In genomic region chr15:74489518-74490338, GRCh38 we compare ENCODE assay signal across 8 cellular contexts. TPM values are rescaled to one million over a fixed set of nuclear protein-coding genes. Genes with fewer than 3 reads are reported as not detected.
DNase-seq lines count a peak whose midpoint lies in the region; ATAC-seq and TF ChIP-seq lines count a peak whose summit lies in the region.

No MANE protein-coding gene starts in this region.

- H3K9ac ChIP-seq in IMR-90 (ENCODE audit: low read depth, low read length) = no peak overlapping the region

- H3K18ac ChIP-seq in IMR-90 (ENCODE audit: low read depth, low read length) = no peak overlapping the region

- no peak overlapping the region for H4K8ac ChIP-seq in IMR-90 (ENCODE audit: low read depth in 2 of 2, low read length in 2 of 2)

- peak overlapping the region; percentile 90 for H3K27ac Mint-ChIP-seq in activated naive CD8-positive, alpha-beta T cell treated with anti-CD3 and anti-CD28 coated beads, Interleukin-2, amount 50 U/mL, for 24 hours

- no peak overlapping the region for H2BK120ac ChIP-seq in IMR-90 (ENCODE audit: low read depth, low read length)

- H3K27me3 Mint-ChIP-seq in activated naive CD8-positive, alpha-beta T cell treated with anti-CD3 and anti-CD28 coated beads, Interleukin-2, amount 50 U/mL, for 24 hours = no peaks in the 10 kb centered on the region

- no peak overlapping the region for H2BK5ac ChIP-seq in IMR-90 (ENCODE audit: low read depth, low read length, poor library complexity, severe bottlenecking)

- CTCF ChIA-PET in IMR-90 (lab: Yijun Ruan, JAX) = interaction anchor here (0.7 kb wide), 1 partner anchor 108 kb away, joined by 3 read pairs; no protein-coding TSS in a partner anchor

- H2BK15ac ChIP-seq in IMR-90 (ENCODE audit: low read depth, low read length) = peak overlapping the region; percentile 47; the same call in 1 of the 3 replicates

- intact Hi-C loops in IMR-90 (cut with micrococcal nuclease) = loop anchor here (1.0 to 2.0 kb wide), 2 partner anchors 107 to 114 kb away; no protein-coding TSS in a partner anchor
- intact Hi-C loops in sigmoid colon (cut with DNase I) = loop anchor here (1.0 to 5.0 kb wide), 2 partner anchors 28 to 117 kb away; partner anchors contain the start of gene UBL7

- no peaks in the 10 kb centered on the region for H3K9me3 Mint-ChIP-seq in activated naive CD8-positive, alpha-beta T cell treated with anti-CD3 and anti-CD28 coated beads, Interleukin-2, amount 50 U/mL, for 24 hours

- peak; percentile 79 for TF ChIP-seq CTCF in 22Rv1 (IDR thresholded peaks at IDR 0.05)
- TF ChIP-seq CTCF in GM12872 (IDR thresholded peaks at IDR 0.05; ENCODE audit: insufficient read depth, low read depth, low read length) = peak; percentile 88
- TF ChIP-seq CTCF in IMR-90 (conservative IDR thresholded peaks at IDR 0.05; ENCODE audit: low read depth, low read length) = peak; percentile 66
- peak in 2 of 4 experiments; percentile 14 to 62 for TF ChIP-seq CTCF in sigmoid colon (IDR thresholded peaks at IDR 0.05)

- peak overlapping the region; percentile 83 for H2AK5ac ChIP-seq in IMR-90 (ENCODE audit: low read depth, low read length)

- TF ChIP-seq POLR2A in IMR-90 (IDR thresholded peaks at IDR 0.05; ENCODE audit: low read depth, low read length) (no peak), sigmoid colon (IDR thresholded peaks at IDR 0.05) (no peak)

- no peaks in the 10 kb centered on the region for H4K20me1 ChIP-seq in IMR-90 (ENCODE audit: insufficient read depth, low read length)

- H3K4ac ChIP-seq in IMR-90 (ENCODE audit: low read depth, low read length) = no peak overlapping the region

- H3K4me2 ChIP-seq in IMR-90 (ENCODE audit: low read depth, low read length) = no peak overlapping the region

- H3K9me1 ChIP-seq in IMR-90 (ENCODE audit: insufficient read depth, low read length) = no peaks in the 10 kb centered on the region

- H3K4me3 Mint-ChIP-seq in activated naive CD8-positive, alpha-beta T cell treated with anti-CD3 and anti-CD28 coated beads, Interleukin-2, amount 50 U/mL, for 24 hours = peak overlapping the region; percentile 82

- ATAC-seq in IMR-90 (ENCODE audit: low read depth) = peak; percentile 90
- ATAC-seq in activated naive CD8-positive, alpha-beta T cell treated with anti-CD3 and anti-CD28 coated beads, Interleukin-2, amount 50 U/mL, for 24 hours = peak; percentile 93

- H3K4me3 ChIP-seq in IMR-90 (ENCODE audit: insufficient read depth, low read depth, low read length) (no peak overlapping the region), sigmoid colon (no peak overlapping the region)

- H3K9me3 ChIP-seq in IMR-90 (ENCODE audit: control insufficient read depth, insufficient read depth, low read length) (no peaks in the 10 kb centered on the region), sigmoid colon (no peaks in the 10 kb centered on the region)

- no peaks in the 10 kb centered on the region for H3K36me3 Mint-ChIP-seq in activated naive CD8-positive, alpha-beta T cell treated with anti-CD3 and anti-CD28 coated beads, Interleukin-2, amount 50 U/mL, for 24 hours (ENCODE audit: low read depth)

- no peaks in the 10 kb centered on the region for H3K4me1 ChIP-seq in IMR-90 (ENCODE audit: control insufficient read depth, insufficient read depth, low read length)
- no peaks in the 10 kb centered on the region for H3K4me1 ChIP-seq in sigmoid colon

- peak overlapping the region; percentile 15; the same call in 1 of the 2 replicates for H3K23ac ChIP-seq in IMR-90 (ENCODE audit: low read depth, low read length)

- dilution Hi-C loops in IMR-90 (cut with HindIII; ENCODE audit: low sequenced_read_pairs, unreplicated experiment) = no loop called here

- no TSS peak for BruUV-seq in IMR-90 (replicated peaks; lab: Mats Ljungman, UMichigan)

- H2BK20ac ChIP-seq in IMR-90 (ENCODE audit: low read depth, low read length) = no peak overlapping the region

- H3K27ac ChIP-seq in 22Rv1 (no peak overlapping the region), IMR-90 (ENCODE audit: insufficient read depth, low read length) (no peak overlapping the region), sigmoid colon (no peak overlapping the region)

- no peak for TF ChIP-seq EP300 in sigmoid colon (IDR thresholded peaks at IDR 0.05)

- peaks cover 21% of the 10 kb centered on the region for H3K4me1 Mint-ChIP-seq in activated naive CD8-positive, alpha-beta T cell treated with anti-CD3 and anti-CD28 coated beads, Interleukin-2, amount 50 U/mL, for 24 hours

- H3K56ac ChIP-seq in IMR-90 (ENCODE audit: extremely low read depth, insufficient read depth, low read length) = no peak overlapping the region

- H3K36me3 ChIP-seq in IMR-90 (ENCODE audit: control insufficient read depth, insufficient read depth, low read length) (no peaks in the 10 kb centered on the region), sigmoid colon (no peaks in the 10 kb centered on the region)

- H4K5ac ChIP-seq in IMR-90 (ENCODE audit: low read depth, low read length) = no peak overlapping the region

- H4K91ac ChIP-seq in IMR-90 (ENCODE audit: insufficient read depth, low read depth, low read length) = no peak overlapping the region

- H2AK9ac ChIP-seq in IMR-90 (replicated peaks; ENCODE audit: low read depth, low read length, poor library complexity) = no peak overlapping the region

- peak; percentile 49 for DNase-seq in IMR-90
- peak; percentile 13 to 50 for DNase-seq in SW 1271 (lab: John Stamatoyannopoulos, UW)
- peak; percentile 85 for DNase-seq in activated naive CD8-positive, alpha-beta T cell treated with anti-CD3 and anti-CD28 coated beads, Interleukin-2, amount 50 U/mL, for 24 hours
- peak; percentile 67 for DNase-seq in hepatic stellate cell (ENCODE audit: low spot score)
- DNase-seq in stimulated activated CD4-positive, alpha-beta T cell treated with anti-CD3 and anti-CD28 coated beads, Interleukin-12 subunit alpha, Interleukin-12 subunit beta, amount 100 ng/mL, for 48 hours (ENCODE audit: low read depth in 2 of 3, low spot score in 1 of 3) = peak; percentile 41 to 70 (median 59)
- DNase-seq in sigmoid colon = no peak

- peak; percentile 71 for TF ChIP-seq RAD21 in IMR-90 (IDR thresholded peaks at IDR 0.05; ENCODE audit: low read length)

- H3K79me1 ChIP-seq in IMR-90 (ENCODE audit: low read depth in 1 of 2, low read length in 2 of 2) = no peaks in the 10 kb centered on the region

- 41% methylated on average over 6 of the region's 9 CpGs; no CpG with 5 or more reads in 1 of the 2 experiments for WGBS in IMR-90 (ENCODE audit: extremely low coverage in 2 of 2, insufficient read length in 1 of 2), 2 experiments
- WGBS in sigmoid colon, 2 donors = 34 to 54% methylated on average over 9 of the region's 9 CpGs

- no peak overlapping the region for H3K14ac ChIP-seq in IMR-90 (replicated peaks; ENCODE audit: low read depth, low read length)

- in situ Hi-C loops in IMR-90 (cut with MboI; ENCODE audit: low sequenced_read_pairs) = no loop called here

- POLR2A ChIA-PET in IMR-90 (lab: Charles Lee; ENCODE audit: unreplicated experiment) = no interaction called here

- H3K27me3 ChIP-seq in IMR-90 (ENCODE audit: control insufficient read depth, insufficient read depth, low read length) = no peaks in the 10 kb centered on the region
- H3K27me3 ChIP-seq in sigmoid colon = no peaks in the 10 kb centered on the region

- H2AFZ ChIP-seq in IMR-90 (replicated peaks; ENCODE audit: low read length, poor library complexity) = peak overlapping the region; percentile 47

TF ChIP-seq in IMR-90, 13 proteins besides CTCF, POLR2A, EP300 and RAD21:
- TF ChIP-seq NFE2L2 (IDR thresholded peaks at IDR 0.05; ENCODE audit: low read depth, low read length) (no peak), SMC3 (IDR thresholded peaks at IDR 0.05; ENCODE audit: low read depth, low read length) (peak; percentile 68), MAZ (IDR thresholded peaks at IDR 0.05; ENCODE audit: borderline replicate concordance, low read depth, low read length) (peak; percentile 49; the same call in 1 of the 2 replicates), MAFK (IDR thresholded peaks at IDR 0.05; ENCODE audit: low read depth, low read length) (no peak), CEBPB (IDR thresholded peaks at IDR 0.05; ENCODE audit: low read depth, low read length) (peak; percentile 32; the same call in 1 of the 2 replicates)

RNA-seq across cellular contexts. Expression of gene UBL7, which starts 28.8 kb away (rescaled TPM):
- total RNA-seq in IMR-90 (2012; rRNA removed) (57.8 and 68.1 TPM in 2 replicates), sigmoid colon (10 to 100 TPM; 48.5 to 85.5 (median 57.7) TPM)
- polyA plus RNA-seq in IMR-90 (2012; rRNA removed) (78.4 and 80.1 TPM in 2 replicates), sigmoid colon (10 to 100 TPM; 32.4 to 34.4 (median 34.0) TPM)
- 64.2 and 85.0 TPM in 2 replicates for polyA plus RNA-seq in IMR-90 (2012; cell fraction: cytosol; rRNA removed)
- polyA plus RNA-seq in IMR-90 (2012; cell fraction: nucleus; rRNA removed; ENCODE audit: low replicate concordance) = 21.3 and 32.0 TPM in 2 replicates

RNA-seq across cellular contexts. Expression of gene ARID3B, which starts 51.3 kb away (rescaled TPM):
- 2.5 TPM in 2 replicates for total RNA-seq in IMR-90 (2012; rRNA removed)
- 5.0 and 5.9 TPM in 2 replicates for polyA plus RNA-seq in IMR-90 (2012; rRNA removed)
- 1.6 and 2.6 TPM in 2 replicates for polyA plus RNA-seq in IMR-90 (2012; cell fraction: cytosol; rRNA removed)
- polyA plus RNA-seq in IMR-90 (2012; cell fraction: nucleus; rRNA removed; ENCODE audit: low replicate concordance) = 32.3 and 36.4 TPM in 2 replicates
- 1 to 10 TPM; 2.3 to 9.7 (median 3.4) TPM for total RNA-seq in sigmoid colon
- polyA plus RNA-seq in sigmoid colon = 1 to 10 TPM; 5.3 to 9.3 (median 5.4) TPM

RNA-seq across cellular contexts. Expression of gene SEMA7A, which starts 56.0 kb away (rescaled TPM):
- total RNA-seq in IMR-90 (2012; rRNA removed) = 27.8 and 30.5 TPM in 2 replicates
- 87.3 and 88.1 TPM in 2 replicates for polyA plus RNA-seq in IMR-90 (2012; rRNA removed)
- 46.2 and 68.0 TPM in 2 replicates for polyA plus RNA-seq in IMR-90 (2012; cell fraction: cytosol; rRNA removed)
- 57.3 and 104 TPM in 2 replicates for polyA plus RNA-seq in IMR-90 (2012; cell fraction: nucleus; rRNA removed; ENCODE audit: low replicate concordance)
- 1 to 10 TPM in 2 of 4 donors, under 1 TPM in 2; 0.28 to 3.5 (median 0.86) TPM for total RNA-seq in sigmoid colon
- 1 to 10 TPM in 2 of 3 donors, not detected in 1; 1.4 to 9.8 TPM for polyA plus RNA-seq in sigmoid colon
